8 cellular contexts compared by ENCODE assay signal in genomic region chr11:32792948-32793475, GRCh38. TPM values are rescaled to one million over a fixed set of nuclear protein-coding genes. Genes with fewer than 3 reads are reported as not detected.
DNase-seq lines count a peak whose midpoint lies in the region; TF ChIP-seq lines count a peak whose summit lies in the region.

No MANE protein-coding gene starts in this region.

- H3K4me1 Mint-ChIP-seq in H9, result peaks cover 3 to 6% of the 10 kb centered on the region in 2 experiments; a peak in 3 of 4 replicates

- H2BK12ac ChIP-seq in H9 (ENCODE audit: insufficient read length, low read depth, low read length), result no peak overlapping the region

- H3K9me3 Mint-ChIP-seq in H9, result no peaks in the 10 kb centered on the region; a peak in 1 of 5 replicates

- H4K20me1 ChIP-seq in H9 (ENCODE audit: control insufficient read depth, insufficient read depth, insufficient read length) (no peaks in the 10 kb centered on the region), smooth muscle cell (ENCODE audit: low read depth) (no peaks in the 10 kb centered on the region)

- no peak overlapping the region for H4K5ac ChIP-seq in H9 (ENCODE audit: insufficient read length, low read depth, low read length)

- H3K27ac Mint-ChIP-seq in H9, result no peak overlapping the region

- H3K27ac ChIP-seq in H9 (ENCODE audit: insufficient read length, low read depth, low read length) (no peak overlapping the region), smooth muscle cell (ENCODE audit: low read depth) (no peak overlapping the region)

- H3K27me3 Mint-ChIP-seq in H9 (ENCODE audit: low read depth), result peaks cover 6% of the 10 kb centered on the region

- H3T11ph ChIP-seq in H9 (ENCODE audit: low read length), result no peak overlapping the region

- H2AK5ac ChIP-seq in H9 (ENCODE audit: insufficient read length, low read length), result no peak overlapping the region

- H3K4me3 ChIP-seq in iPS-11a (ENCODE audit: low read depth, low read length) (peak overlapping the region; percentile 13), smooth muscle cell (peak overlapping the region; percentile 28)

- H4K91ac ChIP-seq in H9 (ENCODE audit: insufficient read length, low read depth, low read length), result no peak overlapping the region

- H3K23ac ChIP-seq in H9 (ENCODE audit: insufficient read length, low read depth, low read length), result no peak overlapping the region

- H2AFZ ChIP-seq in H9 (ENCODE audit: low read length) (no peak overlapping the region), smooth muscle cell (ENCODE audit: low read depth) (no peak overlapping the region)

- H3K9ac ChIP-seq in H9 (ENCODE audit: extremely low read depth, insufficient read length, low read length), result no peak overlapping the region
- H3K9ac ChIP-seq in smooth muscle cell (ENCODE audit: low read depth), result no peak overlapping the region

- H3F3A ChIP-seq in smooth muscle cell (ENCODE audit: low read depth), result no peaks in the 10 kb centered on the region

- H3K23me2 ChIP-seq in H9 (ENCODE audit: insufficient read length, low read depth, low read length, poor library complexity, severe bottlenecking), result no peaks in the 10 kb centered on the region

- H3K4ac ChIP-seq in H9 (ENCODE audit: low read depth, low read length), result no peak overlapping the region

- no peaks in the 10 kb centered on the region for H3K79me2 ChIP-seq in H9 (ENCODE audit: insufficient read depth, low read length)
- no peaks in the 10 kb centered on the region for H3K79me2 ChIP-seq in smooth muscle cell (ENCODE audit: low read depth)

- H3K27me3 ChIP-seq in H9 (ENCODE audit: insufficient read depth, low read length) (no peaks in the 10 kb centered on the region), smooth muscle cell (ENCODE audit: low read depth) (peaks cover 46% of the 10 kb centered on the region)

- H3K56ac ChIP-seq in H9 (ENCODE audit: insufficient read length, low read depth, low read length), result no peak overlapping the region

- no CpG with 5 or more reads among the region's 13 CpGs for WGBS in H9 (ENCODE audit: extremely low coverage, insufficient read length, low lambda C conversion rate)
- 31% methylated on average over 13 of the region's 13 CpGs for WGBS in smooth muscle cell (ENCODE audit: low lambda C conversion rate)

- H2BK15ac ChIP-seq in H9 (ENCODE audit: low read depth, low read length), result no peak overlapping the region

- peak; percentile 85 for TF ChIP-seq CTCF in H9 (conservative IDR thresholded peaks at IDR 0.05)
- peak; percentile 73 for TF ChIP-seq CTCF in smooth muscle cell (IDR thresholded peaks at IDR 0.05; ENCODE audit: borderline replicate concordance, insufficient read depth, poor library complexity, severe bottlenecking)

- H2BK120ac ChIP-seq in H9 (ENCODE audit: low read depth, low read length, poor library complexity, severe bottlenecking), result no peak overlapping the region

- H3K36me3 ChIP-seq in smooth muscle cell (ENCODE audit: low read depth), result no peaks in the 10 kb centered on the region

- no peak overlapping the region for H3K14ac ChIP-seq in H9 (ENCODE audit: insufficient read depth, low read length)

- H3K4me1 ChIP-seq in H9 (ENCODE audit: insufficient read depth, low read length) (no peaks in the 10 kb centered on the region), smooth muscle cell (ENCODE audit: low read depth) (no peaks in the 10 kb centered on the region)

- DNase-seq in ELF-1 (ENCODE audit: low read depth, low spot score) (peak; percentile 47), H9 (peak; percentile 36), NAMALWA (ENCODE audit: low spot score) (peak; percentile 81), T-helper 1 cell (peak in 4 of 5 donors; percentile 19 to 57 (median 35)), amygdala (lab: John Stamatoyannopoulos, UW) (peak in 34 of 56 donors; percentile 1 to 73 (median 14)), smooth muscle cell (lab: John Stamatoyannopoulos, UW; ENCODE audit: unreplicated experiment) (no peak), NCI-H1048 (lab: John Stamatoyannopoulos, UW) (no peak)

- H3K9me3 ChIP-seq in H9 (ENCODE audit: control insufficient read depth, low read depth, low read length) (no peaks in the 10 kb centered on the region), smooth muscle cell (replicated peaks; ENCODE audit: low read depth) (no peaks in the 10 kb centered on the region)

- H3K18ac ChIP-seq in H9 (ENCODE audit: insufficient read length, low read depth, low read length), result no peak overlapping the region

- no peak overlapping the region for H2BK20ac ChIP-seq in H9 (ENCODE audit: low read depth, low read length, poor library complexity, severe bottlenecking)

- H3K4me3 Mint-ChIP-seq in H9, result peak overlapping the region in 1 of 2 experiments; percentile 16; a peak in 1 of 5 replicates

- H3K4me2 ChIP-seq in H9 (ENCODE audit: insufficient read depth, insufficient read length, low read length), result no peak overlapping the region
- peak overlapping the region; percentile 58 for H3K4me2 ChIP-seq in smooth muscle cell

- H4K8ac ChIP-seq in H9 (replicated peaks; ENCODE audit: insufficient read length, low read depth, low read length), result no peak overlapping the region

- no peak overlapping the region for H2BK5ac ChIP-seq in H9 (ENCODE audit: insufficient read length, low read length)

- no peaks in the 10 kb centered on the region for H3K79me1 ChIP-seq in H9 (ENCODE audit: insufficient read depth, low read depth, low read length, poor library complexity, severe bottlenecking)

- no peaks in the 10 kb centered on the region for H3K36me3 Mint-ChIP-seq in H9 (ENCODE audit: insufficient read depth in 1 of 3, low read depth in 3 of 3)

RNA-seq across cellular contexts. Expression of gene CCDC73, which starts 1.4 kb away (rescaled TPM):
- total RNA-seq in H9 (2021), result 0.04 TPM in 1 of 2 replicates, not detected in the other
- not detected in 2 replicates for total RNA-seq in smooth muscle cell
- polyA plus RNA-seq in smooth muscle cell, result not detected in 2 replicates

RNA-seq across cellular contexts. Expression of gene PRRG4, which starts 36.7 kb away (rescaled TPM):
- 1.2 TPM in 2 replicates for total RNA-seq in H9 (2021)
- 4.6 and 4.8 TPM in 2 replicates for total RNA-seq in smooth muscle cell
- polyA plus RNA-seq in smooth muscle cell, result 0.49 and 1.4 TPM in 2 replicates

Comparison
In these comparisons a context has a peak if more than half of its experiments do, and no peak if none do; other contexts are left out.
1. DNase-seq: peak in ELF-1 (single experiment), H9 (single experiment), NAMALWA (single experiment), T-helper 1 cell (4 of 5) and amygdala (34 of 56); none in smooth muscle cell (single experiment) and NCI-H1048 (single experiment).